Comparison of ENCODE assay signal across 23 cellular contexts in the genomic region with DNA sequence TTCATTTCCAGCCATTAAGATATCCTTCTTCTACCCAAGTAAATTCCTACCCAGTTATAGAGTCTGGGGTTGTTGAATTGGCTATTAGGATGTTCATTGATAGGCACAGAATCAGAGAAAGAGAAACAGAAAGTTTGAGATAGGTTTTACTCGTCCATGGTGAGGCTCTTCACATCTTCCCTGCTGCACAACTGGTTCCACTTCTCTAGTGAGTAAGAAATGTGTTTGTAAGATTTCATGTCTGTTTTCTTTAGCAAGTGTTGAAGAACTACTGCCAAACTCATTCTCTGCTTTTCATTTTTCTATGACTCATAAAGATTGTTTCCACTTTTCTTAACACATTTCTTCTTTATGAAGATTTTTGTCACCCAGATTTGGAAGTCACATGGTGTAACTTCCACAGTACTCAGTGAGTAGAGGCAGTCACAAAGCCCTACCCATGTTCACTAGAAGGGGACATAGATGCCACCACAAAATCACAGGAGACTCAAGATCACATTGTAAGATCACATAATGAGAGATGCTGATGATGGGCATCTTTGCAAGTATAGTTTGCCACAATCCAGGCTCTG.
A peak's percentile ranks its signal among the peaks of the same experiment; 100 is the strongest.
DNase-seq lines count a peak whose midpoint lies in the region; ATAC-seq and TF ChIP-seq lines count a peak whose summit lies in the region.
"Had no signal": no experiment of that assay in that cellular context is flagged by ENCODE, and none has a peak within 500 bp of the region (broad histone marks: within the 10 kb centered on the region; RNA-seq: fewer than 3 reads in every experiment).

No MANE protein-coding gene starts in this region.

- H3K9me2 ChIP-seq in MM.1S (replicated peaks; ENCODE audit: insufficient read depth, low read length) = no peaks in the 10 kb centered on the region

- no peaks in the 10 kb centered on the region for H3K9me3 ChIP-seq in MM.1S (replicated peaks; ENCODE audit: insufficient read depth, low read length)
- H3K9me3 ChIP-seq: SJSA1 had no signal

- peaks cover 8% of the 10 kb centered on the region for H3K9me3 Mint-ChIP-seq in activated CD4-positive, alpha-beta T cell treated with anti-CD3 and anti-CD28 coated beads for 36 hours (ENCODE audit: low read depth)

- no peaks in the 10 kb centered on the region for H3F3A ChIP-seq in MM.1S (ENCODE audit: insufficient read depth, low read length)

- CTCF ChIA-PET in activated CD4-positive, alpha-beta T cell treated with anti-CD3 and anti-CD28 coated beads for 36 hours (lab: Charles Lee) = no interaction called here

- H3K4me1 Mint-ChIP-seq in activated CD4-positive, alpha-beta T cell treated with anti-CD3 and anti-CD28 coated beads for 36 hours = peaks cover 12% of the 10 kb centered on the region

- no peak overlapping the region for H3K27ac ChIP-seq in MM.1S (ENCODE audit: low read length)
- H3K27ac ChIP-seq: dorsolateral prefrontal cortex, SJSA1, tibial nerve had no signal

- peak overlapping the region; percentile 39 for H3K27ac Mint-ChIP-seq in activated CD4-positive, alpha-beta T cell treated with anti-CD3 and anti-CD28 coated beads for 36 hours
- H3K27ac Mint-ChIP-seq: natural killer cell had no signal

- H3K4me1 ChIP-seq in MM.1S (ENCODE audit: low read length) = no peaks in the 10 kb centered on the region
- H3K4me1 ChIP-seq: SJSA1, tibial nerve had no signal

- no peak overlapping the region for H3K9ac ChIP-seq in MM.1S (ENCODE audit: low read length)

- no peak overlapping the region for H3K4me3 ChIP-seq in epithelial cell of esophagus (ENCODE audit: low read length)
- H3K4me3 ChIP-seq in MM.1S (ENCODE audit: low read length) = no peak overlapping the region
- H3K4me3 ChIP-seq: dorsolateral prefrontal cortex, SJSA1, tibial nerve had no signal

- H4K20me1 ChIP-seq in MM.1S (ENCODE audit: insufficient read depth, low read length) = no peaks in the 10 kb centered on the region

- no peak overlapping the region for H2AFZ ChIP-seq in MM.1S (ENCODE audit: low read length)

- H3K79me2 ChIP-seq in MM.1S (ENCODE audit: low read length) = no peaks in the 10 kb centered on the region

- no peaks in the 10 kb centered on the region for H3K27me3 Mint-ChIP-seq in activated CD4-positive, alpha-beta T cell treated with anti-CD3 and anti-CD28 coated beads for 36 hours

- ATAC-seq in activated CD4-positive, alpha-beta T cell treated with anti-CD3 and anti-CD28 coated beads for 36 hours = peak; percentile 94
- ATAC-seq in GM18520 (IDR thresholded peaks at IDR 0.05; ENCODE audit: unreplicated experiment) (peak; percentile 77), HG03354 (IDR thresholded peaks at IDR 0.05; ENCODE audit: poor library complexity, severe bottlenecking, unreplicated experiment) (peak; percentile 57)
- ATAC-seq: natural killer cell had no signal

- peaks cover 3% of the 10 kb centered on the region for H3K36me3 Mint-ChIP-seq in activated CD4-positive, alpha-beta T cell treated with anti-CD3 and anti-CD28 coated beads for 36 hours (ENCODE audit: low read depth)

- intact Hi-C loops in activated CD4-positive, alpha-beta T cell treated with anti-CD3 and anti-CD28 coated beads for 36 hours (cut with DNase I, micrococcal nuclease) = loop anchor here in 1 of 2 experiments (1.0 kb wide), 1 partner anchor 57 kb away; no protein-coding TSS in a partner anchor

- H3K27me3 ChIP-seq in MM.1S (replicated peaks; ENCODE audit: insufficient read depth, low read length) = no peaks in the 10 kb centered on the region
- H3K27me3 ChIP-seq: dorsolateral prefrontal cortex, SJSA1, tibial nerve had no signal

- H3K4me3 Mint-ChIP-seq in activated CD4-positive, alpha-beta T cell treated with anti-CD3 and anti-CD28 coated beads for 36 hours = no peak overlapping the region
- H3K4me3 Mint-ChIP-seq: natural killer cell had no signal

- H3K4me2 ChIP-seq in MM.1S (ENCODE audit: low read depth, low read length) = no peak overlapping the region

- no peaks in the 10 kb centered on the region for H3K36me3 ChIP-seq in MM.1S (replicated peaks; ENCODE audit: insufficient read depth, low read length)
- H3K36me3 ChIP-seq: SJSA1, tibial nerve had no signal

- DNase-seq in activated CD4-positive, alpha-beta T cell treated with anti-CD3 and anti-CD28 coated beads for 36 hours = peak; percentile 18
- no peak for DNase-seq in activated CD4-positive, alpha-beta T cell treated with anti-CD3 and anti-CD28 coated beads, Interleukin-2, amount 50 U/mL, for 4 hours
- DNase-seq in epithelial cell of esophagus (ENCODE audit: low read depth) (peak; percentile 13), MM.1S (no peak), SKM-1 (lab: John Stamatoyannopoulos, UW; ENCODE audit: unreplicated experiment) (no peak), HK-2 (ENCODE audit: unreplicated experiment) (no peak)
- DNase-seq: 8988T; activated effector memory CD4-positive, alpha-beta T cell treated with anti-CD3 and anti-CD28 coated beads, Interleukin-2, amount 50 U/mL, for 16 hours; aorta; central memory CD4-positive, alpha-beta T cell; dorsolateral prefrontal cortex; KG1; mesendoderm; natural killer cell; NCI-H146; NCI-H526 treated with DMSO at 0.1 percent for 48 hours; retina; stimulated activated CD4-positive, alpha-beta T cell treated with anti-CD3 and anti-CD28 coated beads, Interleukin-2, amount 100 ng/mL, for 48 hours; stimulated activated naive CD4-positive, alpha-beta T cell treated with Interleukin-2 at 50 U/mL for 16 hours had no signal

- no peak for TF ChIP-seq CTCF in epithelial cell of esophagus (IDR thresholded peaks at IDR 0.05; ENCODE audit: insufficient read depth, low read depth, low read length, missing control alignments)
- TF ChIP-seq CTCF in MM.1S (IDR thresholded peaks at IDR 0.05; ENCODE audit: low read length) = no peak

- POLR2A ChIA-PET in activated CD4-positive, alpha-beta T cell treated with anti-CD3 and anti-CD28 coated beads for 36 hours (lab: Charles Lee) = no interaction called here

Comparison
In these comparisons a context has a peak if more than half of its experiments do, and no peak if none do; other contexts are left out.
1. DNase-seq: peak in activated CD4-positive, alpha-beta T cell treated with anti-CD3 and anti-CD28 coated beads for 36 hours (single experiment) and epithelial cell of esophagus (single experiment); none in activated CD4-positive, alpha-beta T cell treated with anti-CD3 and anti-CD28 coated beads, Interleukin-2, amount 50 U/mL, for 4 hours (0 of 2), MM.1S (single experiment), SKM-1 (single experiment) and HK-2 (single experiment).
2. Peak in every context shown above with its lines, with median percentiles within 50 percentile points of each other: ATAC-seq.